Comparison of ENCODE assay signal across 8 cellular contexts in genomic region chr4:38868055-38868965, GRCh38. TPM values are rescaled to one million over a fixed set of nuclear protein-coding genes. Genes with fewer than 3 reads are reported as not detected.
DNase-seq lines count a peak whose midpoint lies in the region; ATAC-seq and TF ChIP-seq lines count a peak whose summit lies in the region.

No MANE protein-coding gene starts in this region.

- no peaks in the 10 kb centered on the region for H3K9me3 Mint-ChIP-seq in activated naive CD8-positive, alpha-beta T cell treated with anti-CD3 and anti-CD28 coated beads, Interleukin-2, amount 50 U/mL, for 24 hours

- intact Hi-C loops in sigmoid colon (cut with DNase I), result loop anchor here (5.0 to 10.0 kb wide), 3 partner anchors 79 to 194 kb away; no protein-coding TSS in a partner anchor

- peak in 2 of 4 donors; percentile 30 to 62 for TF ChIP-seq EP300 in sigmoid colon (IDR thresholded peaks at IDR 0.05)

- peak; percentile 6 for ATAC-seq in HG02678 (IDR thresholded peaks at IDR 0.05; ENCODE audit: unreplicated experiment)
- peak; percentile 20 for ATAC-seq in activated naive CD8-positive, alpha-beta T cell treated with anti-CD3 and anti-CD28 coated beads, Interleukin-2, amount 50 U/mL, for 24 hours

- peaks cover 10% of the 10 kb centered on the region for H3K4me1 Mint-ChIP-seq in activated naive CD8-positive, alpha-beta T cell treated with anti-CD3 and anti-CD28 coated beads, Interleukin-2, amount 50 U/mL, for 24 hours

- no CpG with 5 or more reads among the region's 30 CpGs for WGBS in iPS DF 6.9 (ENCODE audit: insufficient coverage, insufficient read length)
- 9 to 37% methylated on average over 30 of the region's 30 CpGs for WGBS in sigmoid colon, 2 donors

- H3K36me3 ChIP-seq in iPS DF 6.9 (ENCODE audit: control insufficient read depth, insufficient read depth, low read length) (no peaks in the 10 kb centered on the region), sigmoid colon (no peaks in the 10 kb centered on the region)

- H3K36me3 Mint-ChIP-seq in activated naive CD8-positive, alpha-beta T cell treated with anti-CD3 and anti-CD28 coated beads, Interleukin-2, amount 50 U/mL, for 24 hours (ENCODE audit: low read depth), result no peaks in the 10 kb centered on the region

- H3K9me3 ChIP-seq in iPS DF 6.9 (ENCODE audit: control insufficient read depth, insufficient read depth, low read length) (no peaks in the 10 kb centered on the region), sigmoid colon (no peaks in the 10 kb centered on the region)

- H3K4me1 ChIP-seq in iPS DF 6.9 (ENCODE audit: control insufficient read depth, insufficient read depth, low read length), result no peaks in the 10 kb centered on the region
- H3K4me1 ChIP-seq in sigmoid colon, result peaks cover 0 to 59% (median 51%) of the 10 kb centered on the region in 4 donors

- TF ChIP-seq POLR2A in sigmoid colon (IDR thresholded peaks at IDR 0.05), result no peak

- H3K4me3 ChIP-seq in iPS DF 6.9 (ENCODE audit: low read length), result peak overlapping the region; percentile 68; the same call in 1 of the 2 replicates
- H3K4me3 ChIP-seq in sigmoid colon, result peak overlapping the region; percentile 77 to 94 (median 90)

- no peak for TF ChIP-seq CTCF in sigmoid colon (IDR thresholded peaks at IDR 0.05)

- DNase-seq in AG08396 (ENCODE audit: low spot score), result peak; percentile 36
- no peak for DNase-seq in activated naive CD8-positive, alpha-beta T cell treated with anti-CD3 and anti-CD28 coated beads, Interleukin-2, amount 50 U/mL, for 24 hours
- DNase-seq in iPS DF 6.9 (ENCODE audit: low read depth, low spot score), result no peak
- DNase-seq in sigmoid colon, result peak; percentile 88
- no peak for DNase-seq in germinal center (ENCODE audit: low spot score)
- no peak for DNase-seq in kidney glomerular epithelial cell (lab: John Stamatoyannopoulos, UW)
- no peak for DNase-seq in NCI-H146 (lab: John Stamatoyannopoulos, UW)

- H3K27ac ChIP-seq in iPS DF 6.9 (ENCODE audit: low read length) (no peak overlapping the region), sigmoid colon (peak overlapping the region; percentile 92 to 99 (median 97))

- H3K27me3 Mint-ChIP-seq in activated naive CD8-positive, alpha-beta T cell treated with anti-CD3 and anti-CD28 coated beads, Interleukin-2, amount 50 U/mL, for 24 hours, result peaks cover 21% of the 10 kb centered on the region

- no peaks in the 10 kb centered on the region; the same call in 1 of the 2 replicates for H3K27me3 ChIP-seq in iPS DF 6.9 (ENCODE audit: control insufficient read depth, insufficient read depth, low read length)
- H3K27me3 ChIP-seq in sigmoid colon, result no peaks in the 10 kb centered on the region

- H3K27ac Mint-ChIP-seq in activated naive CD8-positive, alpha-beta T cell treated with anti-CD3 and anti-CD28 coated beads, Interleukin-2, amount 50 U/mL, for 24 hours, result no peak overlapping the region

- peak overlapping the region; percentile 56 for H3K4me3 Mint-ChIP-seq in activated naive CD8-positive, alpha-beta T cell treated with anti-CD3 and anti-CD28 coated beads, Interleukin-2, amount 50 U/mL, for 24 hours

RNA-seq across cellular contexts. Expression of gene FAM114A1, which starts 0.7 kb away (rescaled TPM):
- 100 to 1,000 TPM; 120 to 189 (median 134) TPM for total RNA-seq in sigmoid colon
- polyA plus RNA-seq in sigmoid colon, result 10 to 100 TPM; 24.7 to 49.5 (median 46.2) TPM

RNA-seq across cellular contexts. Expression of gene TLR6, which starts 11.7 kb away (rescaled TPM):
- total RNA-seq in sigmoid colon, result 1 to 10 TPM; 1.5 to 4.1 (median 2.9) TPM
- polyA plus RNA-seq in sigmoid colon, result 1 to 10 TPM in 1 of 3 donors, under 1 TPM in 2; 0.60 to 3.2 (median 0.92) TPM

Comparison
In these comparisons a context has a peak if more than half of its experiments do, and no peak if none do; other contexts are left out.
1. DNase-seq: peak in AG08396 (single experiment) and sigmoid colon (single experiment); none in activated naive CD8-positive, alpha-beta T cell treated with anti-CD3 and anti-CD28 coated beads, Interleukin-2, amount 50 U/mL, for 24 hours (single experiment), iPS DF 6.9 (single experiment), germinal center (single experiment), kidney glomerular epithelial cell (single experiment) and NCI-H146 (single experiment).